21 cellular contexts compared by ENCODE assay signal in genomic region chr2:215277942-215278341, GRCh38. TPM values are rescaled to one million over a fixed set of nuclear protein-coding genes. Genes with fewer than 3 reads are reported as not detected.
DNase-seq lines count a peak whose midpoint lies in the region; ATAC-seq, FAIRE-seq and TF ChIP-seq lines count a peak whose summit lies in the region.
"Had no signal": no experiment of that assay in that cellular context is flagged by ENCODE, and none has a peak within 500 bp of the region (broad histone marks: within the 10 kb centered on the region; RNA-seq: fewer than 3 reads in every experiment).

No MANE protein-coding gene starts in this region.

- no peaks in the 10 kb centered on the region for H3K36me3 ChIP-seq in K562 (ENCODE audit: control insufficient read depth, insufficient read depth, low read length)
- H3K36me3 ChIP-seq: thyroid gland had no signal

- WGBS in K562 (ENCODE audit: insufficient coverage, low coverage, missing lambda C conversion rate), result 3% methylated on average over 3 of the region's 3 CpGs

- peak overlapping the region; percentile 32; the same call in 1 of the 2 replicates for H2AFZ ChIP-seq in K562 (ENCODE audit: low read depth, low read length)

- ATAC-seq in K562, result peak; percentile 83
- no peak for ATAC-seq in HG03342 (IDR thresholded peaks at IDR 0.05; ENCODE audit: unreplicated experiment)
- no peak for ATAC-seq in stimulated activated memory B cell treated with anti-CD40 and anti-IgM and Interleukin-4, amounts not matched to agents 10 μg/mL and 1 μg/mL and 100 μg/mL, for 72 hours
- ATAC-seq: activated CD4-positive, CD25-positive, alpha-beta regulatory T cell treated with anti-CD3 and anti-CD28 coated beads, Interleukin-2, amount 50 U/mL, for 24 hours; effector memory CD8-positive, alpha-beta T cell had no signal

- no peak overlapping the region for H3K27ac Mint-ChIP-seq in T-helper 2 cell treated with Interferon-gamma antibody and Interleukin-4, amounts not matched to agents 5 μg/mL and 100 μg/mL, for 36 hours
- peak overlapping the region; percentile 7 for H3K27ac Mint-ChIP-seq in osteocyte (ENCODE audit: unreplicated experiment)
- no peak overlapping the region for H3K27ac Mint-ChIP-seq in stimulated activated memory B cell treated with anti-CD40 and anti-IgM and Interleukin-4, amounts not matched to agents 10 μg/mL and 1 μg/mL and 100 μg/mL, for 72 hours
- H3K27ac Mint-ChIP-seq: effector memory CD8-positive, alpha-beta T cell; mesothelial cell of epicardium; nephron progenitor cell had no signal

- TF ChIP-seq CTCF in K562 (IDR thresholded peaks at IDR 0.05 in 2 of 3, conservative IDR thresholded peaks at IDR 0.05 in 1 of 3; ENCODE audit: insufficient read depth in 2 of 3, low read depth in 1 of 3, low read length in 3 of 3) (no peak), osteocyte (IDR thresholded peaks at IDR 0.05) (no peak)

- H3K27ac ChIP-seq in K562 (ENCODE audit: extremely low read depth, low read depth, low read length), result peak overlapping the region; percentile 51; the same call in 2 of the 3 replicates
- H3K27ac ChIP-seq: thyroid gland had no signal

- H3K9ac ChIP-seq in K562 (ENCODE audit: insufficient read depth in 1 of 2, low read depth in 2 of 2, low read length in 2 of 2), result no peak overlapping the region

- peaks cover 4 to 7% of the 10 kb centered on the region in 2 experiments; a peak in 3 of 5 replicates for H3K4me1 ChIP-seq in K562 (replicated peaks in 1 of 2; ENCODE audit: control insufficient read depth in 2 of 2, insufficient read depth in 2 of 2, low read length in 2 of 2)
- H3K4me1 ChIP-seq: thyroid gland had no signal

- H3K9me3 ChIP-seq in K562 (replicated peaks; ENCODE audit: control insufficient read depth, insufficient read depth, low read depth, low read length), result no peaks in the 10 kb centered on the region
- H3K9me3 ChIP-seq: thyroid gland had no signal

- no peak overlapping the region for H3K4me3 ChIP-seq in K562
- H3K4me3 ChIP-seq: thyroid gland had no signal

- H3K9me3 Mint-ChIP-seq in T-helper 2 cell treated with Interferon-gamma antibody and Interleukin-4, amounts not matched to agents 5 μg/mL and 100 μg/mL, for 36 hours, result no peaks in the 10 kb centered on the region
- H3K9me3 Mint-ChIP-seq in osteocyte (ENCODE audit: unreplicated experiment), result no peaks in the 10 kb centered on the region
- no peaks in the 10 kb centered on the region for H3K9me3 Mint-ChIP-seq in stimulated activated memory B cell treated with anti-CD40 and anti-IgM and Interleukin-4, amounts not matched to agents 10 μg/mL and 1 μg/mL and 100 μg/mL, for 72 hours
- H3K9me3 Mint-ChIP-seq: central memory CD8-positive, alpha-beta T cell; effector memory CD8-positive, alpha-beta T cell; nephron progenitor cell had no signal

- peak; percentile 48 for DNase-seq in T-helper 2 cell treated with Interferon-gamma antibody and Interleukin-4, amounts not matched to agents 5 μg/mL and 100 μg/mL, for 36 hours (ENCODE audit: low spot score)
- DNase-seq in T-helper 2 cell (no peak), M059J (ENCODE audit: low read depth) (peak; percentile 82), K562 (ENCODE audit: extremely low read depth in 1 of 4, low spot score in 3 of 4) (peak in 1 of 4 experiments; percentile 81), osteocyte (ENCODE audit: extremely low spot score, unreplicated experiment) (no peak), GDM1 (lab: John Stamatoyannopoulos, UW) (no peak)
- DNase-seq: 8988T; activated effector memory CD4-positive, alpha-beta T cell treated with Interleukin-2 at 50 U/mL for 16 hours; amniotic stem cell; effector memory CD8-positive, alpha-beta T cell; kidney glomerular epithelial cell; NCI-H748 treated with DMSO at 0.1 percent for 48 hours; nephron progenitor cell; stimulated activated CD4-positive, alpha-beta T cell treated with anti-CD3 and anti-CD28 coated beads, Interleukin-12 subunit alpha, Interleukin-12 subunit beta, amount 100 ng/mL, for 4 hours; thyroid gland had no signal

- POLR2A ChIA-PET in K562 (lab: Yijun Ruan, JAX), result interaction anchor here (0.7 kb wide), 1 partner anchor 156 kb away, joined by 3 read pairs; no protein-coding TSS in a partner anchor

- H3K4me2 ChIP-seq in K562 (ENCODE audit: insufficient read depth, low read length), result no peak overlapping the region; the same call in 1 of the 2 replicates

- no peaks in the 10 kb centered on the region for H3K4me1 Mint-ChIP-seq in T-helper 2 cell treated with Interferon-gamma antibody and Interleukin-4, amounts not matched to agents 5 μg/mL and 100 μg/mL, for 36 hours (ENCODE audit: low read depth)
- peaks cover 20% of the 10 kb centered on the region for H3K4me1 Mint-ChIP-seq in osteocyte (ENCODE audit: unreplicated experiment)
- H3K4me1 Mint-ChIP-seq in stimulated activated memory B cell treated with anti-CD40 and anti-IgM and Interleukin-4, amounts not matched to agents 10 μg/mL and 1 μg/mL and 100 μg/mL, for 72 hours, result no peaks in the 10 kb centered on the region
- H3K4me1 Mint-ChIP-seq: central memory CD8-positive, alpha-beta T cell; mesothelial cell of epicardium; nephron progenitor cell had no signal

- no peaks in the 10 kb centered on the region for H3K79me2 ChIP-seq in K562 (ENCODE audit: control insufficient read depth, insufficient read depth, low read length)

- no peaks in the 10 kb centered on the region for H3K27me3 ChIP-seq in K562 (ENCODE audit: control insufficient read depth in 2 of 2, insufficient read depth in 2 of 2, low read length in 2 of 2)
- H3K27me3 ChIP-seq: thyroid gland had no signal

- no peaks in the 10 kb centered on the region for H3K9me1 ChIP-seq in K562 (ENCODE audit: control insufficient read depth, insufficient read depth, low read length)

- no peaks in the 10 kb centered on the region for H3K36me3 Mint-ChIP-seq in T-helper 2 cell treated with Interferon-gamma antibody and Interleukin-4, amounts not matched to agents 5 μg/mL and 100 μg/mL, for 36 hours (ENCODE audit: low read depth)
- no peaks in the 10 kb centered on the region for H3K36me3 Mint-ChIP-seq in osteocyte (ENCODE audit: unreplicated experiment)
- no peaks in the 10 kb centered on the region for H3K36me3 Mint-ChIP-seq in stimulated activated memory B cell treated with anti-CD40 and anti-IgM and Interleukin-4, amounts not matched to agents 10 μg/mL and 1 μg/mL and 100 μg/mL, for 72 hours
- H3K36me3 Mint-ChIP-seq: mesothelial cell of epicardium had no signal

- intact Hi-C loops in K562 (cut with micrococcal nuclease), result no loop called here

- TF ChIP-seq EP300 in K562 (IDR thresholded peaks at IDR 0.05; ENCODE audit: low read length), result peak; percentile 37; the same call in 1 of the 2 replicates

- TF ChIP-seq POLR2A in K562 (conservative IDR thresholded peaks at IDR 0.05), result no peak

- H4K20me1 ChIP-seq in K562 (replicated peaks; ENCODE audit: control insufficient read depth, insufficient read depth, low read length), result no peaks in the 10 kb centered on the region

- CTCF ChIA-PET in K562 (lab: Yijun Ruan, JAX; ENCODE audit: low intra/inter-chr PET ratio), result interaction anchor here (0.7 kb wide), 1 partner anchor 1617 kb away, joined by 3 read pairs; no protein-coding TSS in a partner anchor

- no peak for TF ChIP-seq RAD21 in K562 (CRISPR knock-in tag; conservative IDR thresholded peaks at IDR 0.05 in 1 of 2, IDR thresholded peaks at IDR 0.05 in 1 of 2)

- in situ Hi-C loops in K562 (cut with MboI), result no loop called here

- H3K4me3 Mint-ChIP-seq in T-helper 2 cell treated with Interferon-gamma antibody and Interleukin-4, amounts not matched to agents 5 μg/mL and 100 μg/mL, for 36 hours, result no peak overlapping the region
- H3K4me3 Mint-ChIP-seq in osteocyte (ENCODE audit: unreplicated experiment), result no peak overlapping the region
- H3K4me3 Mint-ChIP-seq in stimulated activated memory B cell treated with anti-CD40 and anti-IgM and Interleukin-4, amounts not matched to agents 10 μg/mL and 1 μg/mL and 100 μg/mL, for 72 hours, result no peak overlapping the region
- H3K4me3 Mint-ChIP-seq: central memory CD8-positive, alpha-beta T cell; effector memory CD8-positive, alpha-beta T cell; mesothelial cell of epicardium; nephron progenitor cell had no signal

- peak; percentile 86 for FAIRE-seq in K562 (lab: Jason Lieb, UNC)
- FAIRE-seq: D721Med had no signal

- BruUV-seq in K562 (replicated peaks; lab: Mats Ljungman, UMichigan), result no TSS peak

- H3K27me3 Mint-ChIP-seq in T-helper 2 cell treated with Interferon-gamma antibody and Interleukin-4, amounts not matched to agents 5 μg/mL and 100 μg/mL, for 36 hours (ENCODE audit: low read depth), result no peaks in the 10 kb centered on the region
- no peaks in the 10 kb centered on the region for H3K27me3 Mint-ChIP-seq in osteocyte (ENCODE audit: unreplicated experiment)
- H3K27me3 Mint-ChIP-seq in stimulated activated memory B cell treated with anti-CD40 and anti-IgM and Interleukin-4, amounts not matched to agents 10 μg/mL and 1 μg/mL and 100 μg/mL, for 72 hours, result no peaks in the 10 kb centered on the region

TF ChIP-seq in K562, 482 proteins besides CTCF, POLR2A, EP300 and RAD21 (continues in another document):
- TF ChIP-seq NCOR1 (IDR thresholded peaks at IDR 0.05) (peak; percentile 65), ZEB2 (IDR thresholded peaks at IDR 0.05) (no peak), SMARCE1 (IDR thresholded peaks at IDR 0.05) (peak; percentile 70), CBFA2T3 (IDR thresholded peaks at IDR 0.05) (peak; percentile 19; the same call in 1 of the 2 replicates)

RNA-seq across cellular contexts. Expression of gene ATIC, which starts 33.9 kb away (rescaled TPM):
- total RNA-seq in M059J (2014; rRNA removed; shearing (Covaris generic)), result 9.8 and 25.4 TPM in 2 replicates
- 153 and 264 TPM in 2 replicates for total RNA-seq in K562 (2011; cell fraction: chromatin; rRNA removed; ENCODE audit: low replicate concordance)
- 74.7 and 102 TPM in 2 replicates for total RNA-seq in K562 (2011; cell fraction: nucleolus; rRNA removed)
- total RNA-seq in K562 (2011; cell fraction: nucleoplasm; rRNA removed), result 123 and 141 TPM in 2 replicates
- 61.6 and 71.6 TPM in 2 replicates for total RNA-seq in K562 (2014; rRNA removed)
- 54.2 and 58.4 TPM in 2 replicates for total RNA-seq in K562 (2014; rRNA removed; fragmentation: Illumina TruSeq; extraction: Trizol)
- total RNA-seq in K562 (2015; rRNA removed; fragmentation: Illumina TruSeq; extraction: Trizol), result 45.6 and 53.5 TPM in 2 replicates
- total RNA-seq in K562 (2021), result 305 and 308 TPM in 2 replicates
- 131 and 134 TPM in 2 replicates for polyA plus RNA-seq in K562 (2011; rRNA removed)
- 79.2 and 99.4 TPM in 2 replicates for polyA plus RNA-seq in K562 (2011; cell fraction: cytosol; rRNA removed)
- polyA plus RNA-seq in K562 (2011; cell fraction: nucleus; rRNA removed), result 112 and 126 TPM in 2 replicates
- polyA plus RNA-seq in K562 (2012), result 257 and 409 TPM in 2 replicates
- polyA plus RNA-seq in K562 (2014; fragmentation: Illumina TruSeq; extraction: Trizol), result 384 and 426 TPM in 2 replicates
- polyA plus RNA-seq in K562 (2014; fragmentation: Nextera tagmentation; extraction: Ambion mirVana), result 100 to 1,000 TPM; 304 to 480 TPM
- polyA plus RNA-seq in K562 (2014; rRNA removed), result 178 and 212 TPM in 2 replicates
- 285 and 362 TPM in 2 replicates for polyA minus RNA-seq in K562 (2011; rRNA and poly(A)+ RNA removed)
- 147 and 208 TPM in 2 replicates for polyA minus RNA-seq in K562 (2011; cell fraction: cytosol; rRNA and poly(A)+ RNA removed)
- 47.4 and 65.0 TPM in 2 replicates for polyA minus RNA-seq in K562 (2011; cell fraction: nucleus; rRNA and poly(A)+ RNA removed)
- total RNA-seq in osteocyte, result 89.7 and 97.3 TPM in 2 replicates

Comparison
In these comparisons a context has a peak if more than half of its experiments do, and no peak if none do; other contexts are left out.
1. DNase-seq: peak in T-helper 2 cell treated with Interferon-gamma antibody and Interleukin-4, amounts not matched to agents 5 μg/mL and 100 μg/mL, for 36 hours (single experiment) and M059J (single experiment); none in T-helper 2 cell (0 of 5), osteocyte (single experiment) and GDM1 (single experiment).